32 cellular contexts compared by ENCODE assay signal in genomic region chr5:9832921-9833320, GRCh38.
"Had no signal": no experiment of that assay in that cellular context is flagged by ENCODE, and none has a peak within 500 bp of the region (broad histone marks: within the 10 kb centered on the region; RNA-seq: fewer than 3 reads in every experiment).

No MANE protein-coding gene starts in this region.

- H3K27me3 ChIP-seq: ovary, sigmoid colon, upper lobe of left lung, vagina had no signal

- H3K4me1 ChIP-seq: esophagus squamous epithelium, heart right ventricle, psoas muscle, sigmoid colon, upper lobe of left lung, vagina had no signal

- H3K9me3 ChIP-seq: esophagus squamous epithelium, heart right ventricle, ovary, psoas muscle, sigmoid colon, upper lobe of left lung, vagina had no signal

- H3K4me3 ChIP-seq: esophagus squamous epithelium, heart right ventricle, ovary, psoas muscle, sigmoid colon, upper lobe of left lung, vagina had no signal

- H3K27me3 Mint-ChIP-seq: activated CD4-positive, alpha-beta T cell treated with anti-CD3 and anti-CD28 coated beads for 36 hours; activated naive CD8-positive, alpha-beta T cell; central memory CD8-positive, alpha-beta T cell; dendritic cell treated with granulocyte-macrophage colony-stimulating factor and Interleukin-4, amounts not matched to agents 40 ng/mL and 50 ng/mL, for 4 days; stimulated activated memory B cell treated with anti-CD40 and anti-IgM and Interleukin-4, amounts not matched to agents 10 μg/mL and 1 μg/mL and 100 μg/mL, for 72 hours; stimulated activated naive CD8-positive, alpha-beta T cell treated with anti-CD3 and anti-CD28 coated beads, Interleukin-15, amount 100 ng/mL, for 72 hours had no signal

- H3K27ac ChIP-seq: epithelial cell of prostate, esophagus squamous epithelium, heart right ventricle, ovary, psoas muscle, sigmoid colon, upper lobe of left lung, vagina had no signal

- H3K4me1 Mint-ChIP-seq: activated CD4-positive, alpha-beta T cell treated with anti-CD3 and anti-CD28 coated beads for 36 hours; central memory CD8-positive, alpha-beta T cell; naive B cell; stimulated activated memory B cell treated with anti-CD40 and anti-IgM and Interleukin-4, amounts not matched to agents 10 μg/mL and 1 μg/mL and 100 μg/mL, for 72 hours; stimulated activated naive CD8-positive, alpha-beta T cell treated with anti-CD3 and anti-CD28 coated beads, Interleukin-15, amount 100 ng/mL, for 72 hours had no signal

- H3K36me3 ChIP-seq: esophagus squamous epithelium, heart right ventricle, ovary, sigmoid colon, upper lobe of left lung, vagina had no signal

- H3K4me3 Mint-ChIP-seq: activated CD4-positive, alpha-beta T cell treated with anti-CD3 and anti-CD28 coated beads for 36 hours; activated naive CD8-positive, alpha-beta T cell; central memory CD8-positive, alpha-beta T cell; dendritic cell treated with granulocyte-macrophage colony-stimulating factor and Interleukin-4, amounts not matched to agents 40 ng/mL and 50 ng/mL, for 4 days; mesothelial cell of epicardium; naive B cell; nephron progenitor cell; stimulated activated memory B cell treated with anti-CD40 and anti-IgM and Interleukin-4, amounts not matched to agents 10 μg/mL and 1 μg/mL and 100 μg/mL, for 72 hours; stimulated activated naive CD8-positive, alpha-beta T cell treated with anti-CD3 and anti-CD28 coated beads, Interleukin-15, amount 100 ng/mL, for 72 hours had no signal

- H3K36me3 Mint-ChIP-seq: activated naive CD8-positive, alpha-beta T cell; mesothelial cell of epicardium; naive B cell; stimulated activated memory B cell treated with anti-CD40 and anti-IgM and Interleukin-4, amounts not matched to agents 10 μg/mL and 1 μg/mL and 100 μg/mL, for 72 hours had no signal

- FAIRE-seq: bronchial epithelial cell, endometrium, islet of Langerhans, small intestine had no signal

- H3K27ac Mint-ChIP-seq: activated CD4-positive, alpha-beta T cell treated with anti-CD3 and anti-CD28 coated beads for 36 hours; activated naive CD8-positive, alpha-beta T cell; dendritic cell treated with granulocyte-macrophage colony-stimulating factor and Interleukin-4, amounts not matched to agents 40 ng/mL and 50 ng/mL, for 4 days; mesothelial cell of epicardium; naive B cell; nephron progenitor cell; stimulated activated memory B cell treated with anti-CD40 and anti-IgM and Interleukin-4, amounts not matched to agents 10 μg/mL and 1 μg/mL and 100 μg/mL, for 72 hours; stimulated activated naive CD8-positive, alpha-beta T cell treated with anti-CD3 and anti-CD28 coated beads, Interleukin-15, amount 100 ng/mL, for 72 hours had no signal

- DNase-seq: activated CD4-positive, alpha-beta T cell treated with anti-CD3 and anti-CD28 coated beads for 36 hours; activated CD4-positive, CD25-positive, alpha-beta regulatory T cell; activated effector memory CD4-positive, alpha-beta T cell treated with Interleukin-2 at 50 U/mL for 16 hours; activated naive CD4-positive, alpha-beta T cell treated with Interleukin-2 at 50 U/mL for 16 hours; anterior cingulate cortex; esophagus squamous epithelium; foreskin melanocyte; heart right ventricle; mammary epithelial cell; naive B cell; nephron progenitor cell; ovary; psoas muscle; sigmoid colon; small intestine; stimulated activated CD4-positive, alpha-beta T cell treated with anti-CD3 and anti-CD28 coated beads, Interleukin-1b, Interleukin-23, amount 100 ng/mL, for 48 hours; stimulated activated CD4-positive, alpha-beta T cell treated with anti-CD3 and anti-CD28 coated beads, Interleukin-4, amount 100 ng/mL, for 4 hours; stimulated activated CD8-positive, alpha-beta memory T cell treated with anti-CD3 and anti-CD28 coated beads, Interleukin-4, amount 100 ng/mL, for 48 hours; stimulated activated naive CD8-positive, alpha-beta T cell treated with anti-CD3 and anti-CD28 coated beads, Interleukin-15, amount 100 ng/mL, for 72 hours; substantia nigra; T-helper 2 cell; upper lobe of left lung had no signal

- H3K9me3 Mint-ChIP-seq: dendritic cell treated with granulocyte-macrophage colony-stimulating factor and Interleukin-4, amounts not matched to agents 40 ng/mL and 50 ng/mL, for 4 days; mesothelial cell of epicardium; stimulated activated naive CD8-positive, alpha-beta T cell treated with anti-CD3 and anti-CD28 coated beads, Interleukin-15, amount 100 ng/mL, for 72 hours had no signal
